In the genomic region with DNA sequence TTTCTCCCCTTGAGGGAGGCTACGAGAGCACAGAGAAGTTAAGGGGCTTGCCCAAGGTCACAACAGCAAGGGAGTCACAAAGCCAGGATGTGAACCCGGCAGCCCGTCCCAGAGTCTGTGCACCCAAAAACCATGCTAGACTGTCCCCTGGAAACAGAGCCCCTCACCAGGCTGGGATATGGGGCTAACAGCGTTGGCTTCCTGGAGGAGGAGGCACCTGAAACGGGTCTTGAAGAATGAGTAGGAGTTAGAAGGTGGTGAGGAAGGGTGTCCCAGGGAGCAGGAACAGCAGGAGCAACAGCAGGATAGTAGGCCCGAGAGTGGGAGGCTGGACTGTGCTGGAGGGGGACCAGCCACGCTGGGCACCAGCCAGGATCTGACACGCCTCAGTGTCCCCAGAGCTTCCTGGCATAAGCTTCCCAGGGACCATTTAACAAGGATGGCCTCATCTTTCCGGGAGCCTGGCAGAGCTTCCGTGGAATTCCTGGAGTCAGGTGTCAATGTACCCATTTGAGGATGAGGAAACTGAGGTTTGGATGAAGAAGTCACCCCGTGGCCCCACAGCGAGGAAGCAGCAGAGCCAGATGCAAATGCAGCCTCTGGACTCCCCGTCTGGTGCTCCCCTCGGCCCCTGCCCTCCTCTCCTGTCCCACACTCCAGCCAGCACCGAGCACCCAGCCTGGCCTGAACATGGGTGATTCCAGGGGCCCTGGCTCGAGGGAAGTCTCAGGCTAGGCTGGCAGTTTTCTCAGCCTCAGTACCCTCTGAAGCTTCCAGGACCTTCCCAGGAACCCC, we compare ENCODE assay signal across 1 cellular context.
TF ChIP-seq lines count a peak whose summit lies in the region.

No MANE protein-coding gene starts in this region.

TF ChIP-seq in H1, 55 proteins besides CTCF, POLR2A, EP300 and RAD21:
- TF ChIP-seq RFX5 (IDR thresholded peaks at IDR 0.05; ENCODE audit: borderline replicate concordance, low read depth, low read length) (no peak), SRF (IDR thresholded peaks at IDR 0.05; ENCODE audit: low read depth, low read length) (no peak), GABPA (IDR thresholded peaks at IDR 0.05; ENCODE audit: borderline replicate concordance, insufficient read depth, low read length) (no peak), PHF8 (conservative IDR thresholded peaks at IDR 0.05; ENCODE audit: low read depth, low read length) (no peak), SP4 (IDR thresholded peaks at IDR 0.05; ENCODE audit: low read length) (no peak), HDAC6 (IDR thresholded peaks at IDR 0.05; ENCODE audit: low read depth, low read length) (no peak), MAFK (IDR thresholded peaks at IDR 0.05; ENCODE audit: low read depth, low read length) (no peak), TAF1 (IDR thresholded peaks at IDR 0.05; ENCODE audit: low read depth, low read length) (no peak), SIN3A (conservative IDR thresholded peaks at IDR 0.05 in 1 of 2, IDR thresholded peaks at IDR 0.05 in 1 of 2; ENCODE audit: low read depth in 1 of 2, low read length in 2 of 2) (no peak)
